Comparison of ENCODE assay signal across 8 cellular contexts in genomic region chr1:207454046-207454964, GRCh38. TPM values are rescaled to one million over a fixed set of nuclear protein-coding genes. Genes with fewer than 3 reads are reported as not detected.
DNase-seq lines count a peak whose midpoint lies in the region; ATAC-seq and TF ChIP-seq lines count a peak whose summit lies in the region.

TSS of gene CR2 (plus strand) at chr1:207454328. CDS start at chr1:207454419, 91 bp downstream.

- intact Hi-C loops in upper lobe of right lung (cut with DNase I) = no loop called here

- no peaks in the 10 kb centered on the region for H3K4me1 ChIP-seq in osteoblast (ENCODE audit: insufficient read depth, low read length)
- H3K4me1 ChIP-seq in upper lobe of right lung = peaks cover 9% of the 10 kb centered on the region

- peak; percentile 11 for DNase-seq in NCI-H2081 treated with DMSO at 0.1 percent for 48 hours (lab: John Stamatoyannopoulos, UW)
- peak; percentile 55 for DNase-seq in activated T-cell treated with anti-CD3 and anti-CD28 coated beads, Interleukin-2, amount 50 U/mL, for 1 hour
- peak; percentile 29 for DNase-seq in glomerular visceral epithelial cell (ENCODE audit: extremely low spot score)
- no peak for DNase-seq in osteoblast (ENCODE audit: insufficient read length, low spot score, missing footprints)
- DNase-seq in upper lobe of right lung = peak; percentile 74
- no peak for DNase-seq in NCI-H1694 (lab: John Stamatoyannopoulos, UW)

- ATAC-seq in GM18498 (IDR thresholded peaks at IDR 0.05; ENCODE audit: unreplicated experiment) = peak; percentile 83
- ATAC-seq in HG02588 (IDR thresholded peaks at IDR 0.05; ENCODE audit: unreplicated experiment) = peak; percentile 85
- peak; percentile 93 for ATAC-seq in upper lobe of right lung

- H3K4me2 ChIP-seq in osteoblast (ENCODE audit: insufficient read depth, low read length) = peak within 1 kb of the TSS; percentile 27

- H3K4me3 ChIP-seq in osteoblast (ENCODE audit: insufficient read depth, low read length) = no peak within 1 kb of the TSS
- H3K4me3 ChIP-seq in upper lobe of right lung = peak within 1 kb of the TSS; percentile 45

- no peaks in the 10 kb centered on the region for H3K36me3 ChIP-seq in osteoblast (ENCODE audit: insufficient read depth, low read length)
- H3K36me3 ChIP-seq in upper lobe of right lung = no peaks in the 10 kb centered on the region

- peaks cover 42% of the 10 kb centered on the region for H3K27me3 ChIP-seq in osteoblast (ENCODE audit: insufficient read depth, low read length)
- H3K27me3 ChIP-seq in upper lobe of right lung = peaks cover 40% of the 10 kb centered on the region

- no peak for TF ChIP-seq CTCF in osteoblast (IDR thresholded peaks at IDR 0.05; ENCODE audit: extremely low read depth, low read depth, low read length)
- TF ChIP-seq CTCF in upper lobe of right lung (IDR thresholded peaks at IDR 0.05) = peak; percentile 27

- no peaks in the 10 kb centered on the region for H3K9me3 ChIP-seq in osteoblast (ENCODE audit: low read depth, low read length)
- H3K9me3 ChIP-seq in upper lobe of right lung = no peaks in the 10 kb centered on the region

- no peak within 1 kb of the TSS for H2AFZ ChIP-seq in osteoblast (ENCODE audit: low read length)

- H3K27ac ChIP-seq in osteoblast (ENCODE audit: low read depth, low read length) (no peak within 1 kb of the TSS), upper lobe of right lung (no peak within 1 kb of the TSS)

- H3K79me2 ChIP-seq in osteoblast (ENCODE audit: insufficient read depth, low read length) = no peaks in the 10 kb centered on the region

- no peaks in the 10 kb centered on the region for H4K20me1 ChIP-seq in osteoblast (ENCODE audit: insufficient read depth, low read length)

RNA-seq across cellular contexts. Expression of gene CR2, which starts in this region (rescaled TPM):
- total RNA-seq in osteoblast (not detected in 2 replicates), upper lobe of right lung (0.12 TPM)

Comparison
In these comparisons a context has a peak if more than half of its experiments do, and no peak if none do; other contexts are left out.
1. Peak in DNase-seq, ATAC-seq and H3K4me3 ChIP-seq in upper lobe of right lung; RNA of the gene not detected or under 1 TPM.
2. DNase-seq: peak in NCI-H2081 treated with DMSO at 0.1 percent for 48 hours (single experiment), activated T-cell treated with anti-CD3 and anti-CD28 coated beads, Interleukin-2, amount 50 U/mL, for 1 hour (single experiment) and glomerular visceral epithelial cell (single experiment); none in osteoblast (single experiment) and NCI-H1694 (single experiment).
3. Peak in every context shown above with its lines, with median percentiles within 50 percentile points of each other: ATAC-seq.